13 cellular contexts compared by ENCODE assay signal in the genomic region with DNA sequence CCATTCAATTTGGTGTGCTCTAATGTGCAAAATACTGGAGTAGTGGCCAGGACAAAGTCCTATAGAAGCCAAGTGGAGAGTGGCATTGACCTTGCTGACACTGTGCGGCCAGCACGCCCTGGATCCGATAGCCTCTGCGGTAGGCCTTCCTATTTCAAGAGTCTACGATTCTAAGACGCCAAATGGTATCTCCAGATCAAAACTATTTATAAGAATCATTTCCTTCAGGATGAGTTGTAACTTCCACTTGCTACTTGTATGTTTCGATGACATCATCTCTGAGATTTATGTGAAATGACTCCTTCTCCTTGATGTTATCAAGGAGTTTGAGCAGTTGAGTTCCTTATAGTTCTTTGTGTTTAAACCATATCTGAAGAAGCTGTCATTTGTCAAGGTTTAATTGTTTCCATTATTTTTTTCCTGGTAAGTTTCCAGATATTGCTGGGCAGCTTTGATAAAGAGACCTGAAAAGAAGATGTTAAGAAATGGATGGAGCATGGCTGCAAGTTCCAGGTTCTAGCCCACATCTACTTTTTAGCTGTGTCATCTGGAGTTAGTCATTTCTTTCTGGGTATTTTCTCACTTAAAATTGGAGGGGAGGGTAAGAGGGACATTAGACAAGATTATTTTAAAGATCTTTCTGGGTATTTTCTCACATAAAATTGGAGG.
DNase-seq lines count a peak whose midpoint lies in the region; ATAC-seq, FAIRE-seq and TF ChIP-seq lines count a peak whose summit lies in the region.
"Had no signal": no experiment of that assay in that cellular context is flagged by ENCODE, and none has a peak within 500 bp of the region (broad histone marks: within the 10 kb centered on the region; RNA-seq: fewer than 3 reads in every experiment).

No MANE protein-coding gene starts in this region.

- H3K36me3 Mint-ChIP-seq in activated naive CD4-positive, alpha-beta T cell treated with anti-CD3 and anti-CD28 coated beads, Interleukin-2, amount 50 U/mL, for 24 hours, result no peaks in the 10 kb centered on the region
- H3K36me3 Mint-ChIP-seq in dendritic cell treated with granulocyte-macrophage colony-stimulating factor and Interleukin-4, amounts not matched to agents 40 ng/mL and 50 ng/mL, for 4 days (ENCODE audit: low read depth), result no peaks in the 10 kb centered on the region

- POLR2A ChIA-PET in Panc1 (lab: Charles Lee), result interaction anchor here (1.0 kb wide), 1 partner anchor 978 kb away, joined by 3 read pairs; no protein-coding TSS in a partner anchor

- in situ Hi-C loops in Panc1 (cut with HindIII; ENCODE audit: low pct_unique_long_range_greater_than_20kb, low sequenced_read_pairs), result no loop called here

- CTCF ChIA-PET in Panc1 (lab: Charles Lee), result no interaction called here

- H3K27ac ChIP-seq in Panc1 (ENCODE audit: low read length), result no peak overlapping the region
- H3K27ac ChIP-seq: psoas muscle, thyroid gland had no signal

- DNase-seq in activated naive CD4-positive, alpha-beta T cell treated with anti-CD3 and anti-CD28 coated beads, Interleukin-2, amount 50 U/mL, for 16 hours, result no peak
- DNase-seq in Panc1 (ENCODE audit: low read depth, low spot score) (no peak), renal cortical epithelial cell (ENCODE audit: low read depth) (peak; percentile 43), NCI-H526 treated with DMSO at 0.1 percent for 48 hours (lab: John Stamatoyannopoulos, UW) (no peak), DMS53 (lab: John Stamatoyannopoulos, UW) (no peak), frontal cortex (ENCODE audit: low spot score in 2 of 2) (no peak)
- DNase-seq: BE2C, heart left ventricle, NCI-H1930, psoas muscle, thyroid gland had no signal

- BruUV-seq in Panc1 (replicated peaks; lab: Mats Ljungman, UMichigan), result no TSS peak

- ATAC-seq in Panc1, result peak; percentile 38; the same call in 1 of the 2 replicates
- ATAC-seq: psoas muscle had no signal

- no peaks in the 10 kb centered on the region for H3K27me3 ChIP-seq in Panc1 (ENCODE audit: control insufficient read depth, insufficient read depth, low read length)
- H3K27me3 ChIP-seq: BE2C, thyroid gland had no signal

- no peaks in the 10 kb centered on the region for H3K27me3 Mint-ChIP-seq in activated naive CD4-positive, alpha-beta T cell treated with anti-CD3 and anti-CD28 coated beads, Interleukin-2, amount 50 U/mL, for 24 hours
- no peaks in the 10 kb centered on the region for H3K27me3 Mint-ChIP-seq in dendritic cell treated with granulocyte-macrophage colony-stimulating factor and Interleukin-4, amounts not matched to agents 40 ng/mL and 50 ng/mL, for 4 days

- H3K9me3 ChIP-seq in Panc1 (ENCODE audit: control insufficient read depth, insufficient read depth, low read depth, low read length), result no peaks in the 10 kb centered on the region
- H3K9me3 ChIP-seq: BE2C, heart left ventricle, psoas muscle, thyroid gland had no signal

- intact Hi-C loops in Panc1 (cut with micrococcal nuclease; ENCODE audit: unreplicated experiment), result no loop called here
- intact Hi-C loops in dendritic cell treated with granulocyte-macrophage colony-stimulating factor and Interleukin-4, amounts not matched to agents 40 ng/mL and 50 ng/mL, for 4 days (cut with micrococcal nuclease), result no loop called here

- no peak for TF ChIP-seq CTCF in Panc1 (IDR thresholded peaks at IDR 0.05)

- no peak overlapping the region for H3K4me3 ChIP-seq in Panc1 (ENCODE audit: low read depth in 2 of 2, low read length in 2 of 2)
- H3K4me3 ChIP-seq: heart left ventricle, psoas muscle, thyroid gland had no signal

- H3K4me1 ChIP-seq in Panc1 (ENCODE audit: control insufficient read depth, insufficient read depth, low read length), result peaks cover 4% of the 10 kb centered on the region
- H3K4me1 ChIP-seq: BE2C, psoas muscle had no signal

- H3K9me3 Mint-ChIP-seq in activated naive CD4-positive, alpha-beta T cell treated with anti-CD3 and anti-CD28 coated beads, Interleukin-2, amount 50 U/mL, for 24 hours, result no peaks in the 10 kb centered on the region
- no peaks in the 10 kb centered on the region for H3K9me3 Mint-ChIP-seq in dendritic cell treated with granulocyte-macrophage colony-stimulating factor and Interleukin-4, amounts not matched to agents 40 ng/mL and 50 ng/mL, for 4 days

- peak overlapping the region; percentile 23 for H3K27ac Mint-ChIP-seq in activated naive CD4-positive, alpha-beta T cell treated with anti-CD3 and anti-CD28 coated beads, Interleukin-2, amount 50 U/mL, for 24 hours
- peak overlapping the region; percentile 65 for H3K27ac Mint-ChIP-seq in dendritic cell treated with granulocyte-macrophage colony-stimulating factor and Interleukin-4, amounts not matched to agents 40 ng/mL and 50 ng/mL, for 4 days

- FAIRE-seq in frontal cortex (lab: Jason Lieb, UNC), result no peak

- H3K36me3 ChIP-seq in Panc1 (ENCODE audit: control insufficient read depth, insufficient read depth, low read length), result no peaks in the 10 kb centered on the region
- H3K36me3 ChIP-seq: BE2C, heart left ventricle, thyroid gland had no signal

- no peak overlapping the region for H3K4me3 Mint-ChIP-seq in activated naive CD4-positive, alpha-beta T cell treated with anti-CD3 and anti-CD28 coated beads, Interleukin-2, amount 50 U/mL, for 24 hours
- H3K4me3 Mint-ChIP-seq in dendritic cell treated with granulocyte-macrophage colony-stimulating factor and Interleukin-4, amounts not matched to agents 40 ng/mL and 50 ng/mL, for 4 days, result no peak overlapping the region

- peaks cover 13% of the 10 kb centered on the region for H3K4me1 Mint-ChIP-seq in activated naive CD4-positive, alpha-beta T cell treated with anti-CD3 and anti-CD28 coated beads, Interleukin-2, amount 50 U/mL, for 24 hours
- H3K4me1 Mint-ChIP-seq in dendritic cell treated with granulocyte-macrophage colony-stimulating factor and Interleukin-4, amounts not matched to agents 40 ng/mL and 50 ng/mL, for 4 days (ENCODE audit: low read depth), result peaks cover 25% of the 10 kb centered on the region
